In genomic region chr17:15180121-15180561, GRCh38 we compare ENCODE assay signal across 14 cellular contexts.
"Had no signal": no experiment of that assay in that cellular context is flagged by ENCODE, and none has a peak within 500 bp of the region (broad histone marks: within the 10 kb centered on the region; RNA-seq: fewer than 3 reads in every experiment).

No MANE protein-coding gene starts in this region.

- H3K27me3 ChIP-seq: adrenal gland, body of pancreas, hepatocyte, ovary had no signal

- H3K4me3 ChIP-seq: adrenal gland, body of pancreas, hepatocyte, ovary, thoracic aorta had no signal

- ATAC-seq: body of pancreas; effector memory CD8-positive, alpha-beta T cell; left ventricle myocardium superior; stimulated activated naive CD8-positive, alpha-beta T cell treated with anti-CD3 and anti-CD28 coated beads, Interleukin-15, amount 100 ng/mL, for 72 hours had no signal

- H3K27ac ChIP-seq: adrenal gland, body of pancreas, hepatocyte, ovary, thoracic aorta, VCaP had no signal

- DNase-seq: activated CD4-positive, alpha-beta T cell treated with anti-CD3 and anti-CD28 coated beads for 4 hours; activated naive CD4-positive, alpha-beta T cell treated with anti-CD3 and anti-CD28 coated beads, Interleukin-2, amount 50 U/mL, for 16 hours; activated T-cell treated with anti-CD3 and anti-CD28 coated beads for 4 hours; adrenal gland; body of pancreas; effector memory CD8-positive, alpha-beta T cell; kidney; left ventricle myocardium superior; ovary; stimulated activated CD4-positive, alpha-beta T cell treated with anti-CD3 and anti-CD28 coated beads, Interleukin-4, amount 100 ng/mL, for 1 hour; stimulated activated naive CD8-positive, alpha-beta T cell treated with anti-CD3 and anti-CD28 coated beads, Interleukin-15, amount 100 ng/mL, for 72 hours had no signal

- H3K4me2 ChIP-seq: hepatocyte had no signal

- H3K36me3 ChIP-seq: adrenal gland, ovary, thoracic aorta had no signal

- H2AFZ ChIP-seq: hepatocyte had no signal

- FAIRE-seq: kidney had no signal

- H3K79me2 ChIP-seq: hepatocyte had no signal

- H3K9me3 ChIP-seq: adrenal gland, body of pancreas, ovary, thoracic aorta had no signal
